ENCODE assay signal across 1 cellular context in genomic region chr12:54324617-54325441, GRCh38.
A peak's percentile ranks its signal among the peaks of the same experiment; 100 is the strongest.
TF ChIP-seq lines count a peak whose summit lies in the region.

TSS of gene COPZ1 (plus strand) at chr12:54325131. CDS start at chr12:54325164, 33 bp downstream.

TF ChIP-seq in HepG2, 621 proteins besides CTCF, POLR2A, EP300 and RAD21 (continued from another document and continues in another):
- TF ChIP-seq ZGPAT (CRISPR knock-in tag; IDR thresholded peaks at IDR 0.05) (peak; percentile 81), HNF4G (IDR thresholded peaks at IDR 0.05; ENCODE audit: borderline replicate concordance, low read depth, low read length) (no peak), HNF4G (CRISPR knock-in tag; IDR thresholded peaks at IDR 0.05; ENCODE audit: borderline replicate concordance, low read depth) (no peak), E2F1 (CRISPR knock-in tag; IDR thresholded peaks at IDR 0.05) (peak; percentile 40; the same call in 1 of the 2 replicates), DPF2 (CRISPR knock-in tag; IDR thresholded peaks at IDR 0.05; ENCODE audit: borderline replicate concordance, low read depth) (no peak), KMT2A (CRISPR knock-in tag; IDR thresholded peaks at IDR 0.05) (peak; percentile 67), ZNF124 (CRISPR knock-in tag; IDR thresholded peaks at IDR 0.05) (no peak), ZFP91 (CRISPR knock-in tag; IDR thresholded peaks at IDR 0.05; ENCODE audit: borderline replicate concordance) (peak; percentile 63), RBFOX2 (IDR thresholded peaks at IDR 0.05; ENCODE audit: low read depth, low read length) (peak; percentile 78), NAIF1 (CRISPR knock-in tag; IDR thresholded peaks at IDR 0.05; ENCODE audit: borderline replicate concordance) (no peak), SMARCC2 (IDR thresholded peaks at IDR 0.05) (no peak), NFYB (CRISPR knock-in tag; IDR thresholded peaks at IDR 0.05) (peak; percentile 96), MAZ (IDR thresholded peaks at IDR 0.05; ENCODE audit: borderline replicate concordance, low read depth, low read length) (0 out of 2 replicates have a peak, but pooled peaks have one; percentile 24), MAZ (CRISPR knock-in tag; IDR thresholded peaks at IDR 0.05; ENCODE audit: low read depth) (peak; percentile 63), TBX2 (CRISPR knock-in tag; IDR thresholded peaks at IDR 0.05; ENCODE audit: borderline replicate concordance) (peak; percentile 42; the same call in 1 of the 2 replicates), SP1 (IDR thresholded peaks at IDR 0.05) (no peak; the same call in 1 of the 2 replicates), SP1 (CRISPR knock-in tag; IDR thresholded peaks at IDR 0.05) (peak; percentile 74), DMAP1 (CRISPR knock-in tag; IDR thresholded peaks at IDR 0.05) (peak; percentile 87; the same call in 1 of the 2 replicates), SP2 (CRISPR knock-in tag; IDR thresholded peaks at IDR 0.05) (peak; percentile 94), POLR2G (IDR thresholded peaks at IDR 0.05; ENCODE audit: low read depth, low read length) (peak; percentile 96), TFE3 (CRISPR knock-in tag; IDR thresholded peaks at IDR 0.05) (peak; percentile 46; the same call in 1 of the 2 replicates), ZNF605 (CRISPR knock-in tag; IDR thresholded peaks at IDR 0.05) (0 out of 2 replicates have a peak, but pooled peaks have one; percentile 22), BRD4 (CRISPR knock-in tag; IDR thresholded peaks at IDR 0.05) (peak; percentile 81; the same call in 1 of the 2 replicates), REST (IDR thresholded peaks at IDR 0.05; ENCODE audit: borderline replicate concordance in 1 of 2, low read depth in 1 of 2, low read length in 2 of 2) (peak in 1 of 2 experiments; percentile 64; a peak in 1 of 4 replicates), GFI1 (CRISPR knock-in tag; IDR thresholded peaks at IDR 0.05; ENCODE audit: borderline replicate concordance) (peak; percentile 19; the same call in 1 of the 2 replicates), ZNF781 (CRISPR knock-in tag; IDR thresholded peaks at IDR 0.05; ENCODE audit: borderline replicate concordance, not compliant biosample characterization) (peak; percentile 62), FOXK2 (IDR thresholded peaks at IDR 0.05) (0 out of 2 replicates have a peak, but pooled peaks have one; percentile 22), FOXP1 (IDR thresholded peaks at IDR 0.05) (no peak), FOXP1 (CRISPR knock-in tag; IDR thresholded peaks at IDR 0.05) (no peak), NR2C2 (CRISPR knock-in tag; IDR thresholded peaks at IDR 0.05; ENCODE audit: borderline replicate concordance) (no peak; the same call in 1 of the 2 replicates), ZNF234 (CRISPR knock-in tag; conservative IDR thresholded peaks at IDR 0.05) (no peak), ZNF672 (CRISPR knock-in tag; IDR thresholded peaks at IDR 0.05) (no peak), SALL2 (CRISPR knock-in tag; IDR thresholded peaks at IDR 0.05) (no peak; the same call in 1 of the 2 replicates), TEAD2 (CRISPR knock-in tag; IDR thresholded peaks at IDR 0.05) (no peak), NKX3-1 (CRISPR knock-in tag; IDR thresholded peaks at IDR 0.05) (peak; percentile 43; the same call in 1 of the 2 replicates), TCF7 (IDR thresholded peaks at IDR 0.05; ENCODE audit: low read depth) (no peak), STAG1 (CRISPR knock-in tag; IDR thresholded peaks at IDR 0.05) (peak; percentile 87), ZNF414 (CRISPR knock-in tag; IDR thresholded peaks at IDR 0.05) (no peak), SRSF1 (optimal IDR thresholded peaks at IDR 0.05; ENCODE audit: low read depth, low read length) (peak; percentile 58), GATA4 (IDR thresholded peaks at IDR 0.05; ENCODE audit: borderline replicate concordance, low read depth) (0 out of 2 replicates have a peak, but pooled peaks have one; percentile 25), PCBP1 (IDR thresholded peaks at IDR 0.05; ENCODE audit: borderline replicate concordance, low read depth, low read length) (0 out of 2 replicates have a peak, but pooled peaks have one; percentile 33), ZNF772 (CRISPR knock-in tag; IDR thresholded peaks at IDR 0.05) (peak; percentile 41; the same call in 1 of the 2 replicates), CREM (IDR thresholded peaks at IDR 0.05) (peak; percentile 93), CREM (CRISPR knock-in tag; IDR thresholded peaks at IDR 0.05) (no peak), TOPORS (CRISPR knock-in tag; IDR thresholded peaks at IDR 0.05) (no peak), NR2F1 (CRISPR knock-in tag; IDR thresholded peaks at IDR 0.05) (peak in 1 of 2 experiments; percentile 56; a peak in 2 of 4 replicates), ATF4 (CRISPR knock-in tag; IDR thresholded peaks at IDR 0.05) (no peak), ZNF142 (CRISPR knock-in tag; IDR thresholded peaks at IDR 0.05) (0 out of 2 replicates have a peak, but pooled peaks have one; percentile 30)
